Comparison of ENCODE assay signal across 27 cellular contexts in the genomic region with DNA sequence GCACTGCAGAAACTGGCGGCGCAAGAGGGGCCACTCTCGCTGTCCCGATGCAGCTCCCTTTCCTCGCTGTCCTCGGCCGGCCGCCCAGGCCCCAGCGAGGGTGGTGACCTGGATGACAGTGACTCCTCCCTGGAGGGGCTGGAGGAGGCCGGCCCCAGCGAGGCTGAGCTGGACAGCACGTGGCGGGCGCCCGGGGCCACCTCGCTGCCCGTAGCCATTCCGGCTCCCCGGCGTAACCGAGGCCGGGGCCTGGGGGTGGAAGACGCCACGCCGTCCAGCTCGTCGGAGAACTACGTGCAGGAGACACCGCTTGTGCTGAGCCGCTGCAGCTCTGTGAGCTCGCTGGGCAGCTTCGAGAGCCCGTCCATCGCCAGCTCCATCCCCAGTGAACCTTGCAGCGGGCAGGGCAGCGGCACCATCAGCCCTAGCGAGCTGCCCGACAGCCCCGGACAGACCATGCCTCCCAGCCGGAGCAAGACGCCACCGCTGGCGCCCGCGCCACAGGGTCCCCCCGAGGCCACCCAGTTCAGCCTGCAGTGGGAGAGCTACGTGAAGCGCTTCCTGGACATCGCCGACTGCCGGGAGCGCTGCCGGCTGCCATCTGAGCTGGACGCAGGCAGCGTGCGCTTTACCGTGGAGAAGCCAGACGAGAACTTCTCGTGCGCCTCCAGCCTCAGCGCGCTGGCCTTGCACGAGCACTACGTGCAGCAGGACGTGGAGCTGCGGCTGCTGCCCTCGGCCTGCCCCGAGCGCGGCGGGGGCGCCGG. TPM values are rescaled to one million over a fixed set of nuclear protein-coding genes. Genes with fewer than 3 reads are reported as not detected.
DNase-seq lines count a peak whose midpoint lies in the region; ATAC-seq, FAIRE-seq and TF ChIP-seq lines count a peak whose summit lies in the region.
"Had no signal": no experiment of that assay in that cellular context is flagged by ENCODE, and none has a peak within 500 bp of the region (broad histone marks: within the 10 kb centered on the region; RNA-seq: fewer than 3 reads in every experiment).

No MANE protein-coding gene starts in this region.

- H3K9me3 ChIP-seq in HCT116 (ENCODE audit: control insufficient read depth in 1 of 2, insufficient read depth in 1 of 2, low read depth in 1 of 2, low read length in 2 of 2) = no peaks in the 10 kb centered on the region
- peaks cover 0 to 7% of the 10 kb centered on the region in 2 experiments; a peak in 1 of 4 replicates for H3K9me3 ChIP-seq in H1 (ENCODE audit: insufficient read depth in 2 of 2, low read depth in 1 of 2, low read length in 1 of 2)
- H3K9me3 ChIP-seq in neuronal stem cell (replicated peaks in 1 of 2; ENCODE audit: control insufficient read depth in 2 of 2, insufficient read depth in 1 of 2, low read depth in 1 of 2, low read length in 2 of 2) = peaks cover 0 to 11% of the 10 kb centered on the region in 2 donors
- H3K9me3 ChIP-seq: stomach, upper lobe of left lung had no signal

- FAIRE-seq in H1 (lab: Jason Lieb, UNC) = no peak

- no TSS peak for BruUV-seq in HCT116 (replicated peaks; lab: Mats Ljungman, UMichigan)

- intact Hi-C loops in HCT116 (cut with micrococcal nuclease) = no loop called here

- TF ChIP-seq RAD21 in HCT116 (IDR thresholded peaks at IDR 0.05; ENCODE audit: low read depth) = no peak
- no peak for TF ChIP-seq RAD21 in H1 (IDR thresholded peaks at IDR 0.05 in 1 of 2, conservative IDR thresholded peaks at IDR 0.05 in 1 of 2; ENCODE audit: low read depth in 2 of 2, low read length in 2 of 2)

- H3K27me3 ChIP-seq in HCT116 (ENCODE audit: insufficient read depth, low read length) = no peaks in the 10 kb centered on the region
- H3K27me3 ChIP-seq in H1 (replicated peaks in 1 of 4; ENCODE audit: control insufficient read depth in 3 of 4, extremely low read depth in 1 of 4, insufficient read depth in 3 of 4, low read length in 3 of 4) = peaks cover 60 to 77% (median 76%) of the 10 kb centered on the region in 4 experiments
- H3K27me3 ChIP-seq in neuronal stem cell (ENCODE audit: control insufficient read depth in 3 of 3, insufficient read depth in 3 of 3, low read depth in 1 of 3, low read length in 3 of 3) = peaks cover 0 to 63% (median 50%) of the 10 kb centered on the region in 3 experiments

- H2BK5ac ChIP-seq in H1 (ENCODE audit: low read depth, low read length) (no peak overlapping the region), neuronal stem cell (ENCODE audit: low read length) (no peak overlapping the region)

- no peak overlapping the region for H3K18ac ChIP-seq in H1 (ENCODE audit: extremely low read depth, low read length)
- H3K18ac ChIP-seq in neuronal stem cell (ENCODE audit: low read length) = peak overlapping the region; percentile 94

- H3K79me2 ChIP-seq in HCT116 (ENCODE audit: insufficient read depth, low read length) (peaks cover 11% of the 10 kb centered on the region; the same call in 1 of the 2 replicates), H1 (ENCODE audit: control insufficient read depth in 1 of 2, insufficient read depth in 2 of 2, low read length in 2 of 2) (no peaks in the 10 kb centered on the region)

- no peak overlapping the region for H4K91ac ChIP-seq in H1 (replicated peaks; ENCODE audit: insufficient read length, low read length)
- no peak overlapping the region for H4K91ac ChIP-seq in neuronal stem cell (ENCODE audit: low read depth, low read length, poor library complexity)

- H3K4me2 ChIP-seq in HCT116 (ENCODE audit: low read length) (no peak overlapping the region), H1 (ENCODE audit: insufficient read depth in 1 of 2, low read depth in 2 of 2, low read length in 2 of 2) (peak overlapping the region; percentile 64 to 86), neuronal stem cell (ENCODE audit: insufficient read depth, low read length, poor library complexity, severe bottlenecking) (peak overlapping the region; percentile 40)
- H3K4me2 ChIP-seq: PC-9 had no signal

- H2BK12ac ChIP-seq in H1 (ENCODE audit: low read depth, low read length) (peak overlapping the region; percentile 39; the same call in 1 of the 2 replicates), neuronal stem cell (ENCODE audit: low read length) (no peak overlapping the region)

- CTCF ChIA-PET in HCT116 (lab: Charles Lee) = interaction anchor here (2.2 kb wide), 1 partner anchor 11 kb away, joined by 9 read pairs; no protein-coding TSS in a partner anchor
- CTCF ChIA-PET in H1 (lab: Charles Lee; ENCODE audit: partially characterized antibody) = interaction anchor here (0.6 to 5.5 kb wide), 16 partner anchors 7 to 392 kb away, joined by 3 to 53 read pairs (median 4); partner anchors contain the start of gene REEP6

- TF ChIP-seq CTCF in HCT116 (IDR thresholded peaks at IDR 0.05 in 2 of 3, conservative IDR thresholded peaks at IDR 0.05 in 1 of 3; ENCODE audit: borderline replicate concordance in 1 of 3, insufficient read depth in 1 of 3, low read depth in 2 of 3, low read length in 2 of 3) (no peak), H1 (IDR thresholded peaks at IDR 0.05; ENCODE audit: control extremely low read depth in 1 of 3, insufficient read depth in 1 of 3, low read depth in 1 of 3, low read length in 3 of 3) (no peak)

- peak overlapping the region; percentile 18; the same call in 1 of the 2 replicates for H3K27ac ChIP-seq in HCT116 (ENCODE audit: low read depth, low read length)
- H3K27ac ChIP-seq in H1 (ENCODE audit: low read depth, low read length) = no peak overlapping the region
- no peak overlapping the region for H3K27ac ChIP-seq in neuronal stem cell (replicated peaks; ENCODE audit: low read length)
- H3K27ac ChIP-seq: 22Rv1, HL-60, parathyroid adenoma, PC-9, skin epidermis, stomach, upper lobe of left lung had no signal

- H3K4me3 ChIP-seq in HCT116 (replicated peaks in 1 of 2; ENCODE audit: low read depth in 1 of 2, low read length in 2 of 2) (no peak overlapping the region), H1 (ENCODE audit: extremely low read depth in 1 of 4, insufficient read depth in 2 of 4, low read depth in 3 of 4, low read length in 4 of 4) (peak overlapping the region in 3 of 4 experiments; percentile 11 to 51 (median 23); a peak in 6 of 8 replicates), neuronal stem cell (ENCODE audit: low read length in 2 of 2) (peak overlapping the region in 1 of 2 donors; percentile 20)
- H3K4me3 ChIP-seq: PC-9 had no signal

- H4K8ac ChIP-seq in H1 (ENCODE audit: extremely low read depth, insufficient read depth, low read length) (no peak overlapping the region; the same call in 1 of the 2 replicates), neuronal stem cell (ENCODE audit: low read depth, low read length) (peak overlapping the region; percentile 43)

- TF ChIP-seq EP300 in H1 (IDR thresholded peaks at IDR 0.05; ENCODE audit: borderline replicate concordance in 1 of 2, low read depth in 2 of 2, low read length in 2 of 2) = no peak

- no peak overlapping the region for H2BK120ac ChIP-seq in H1 (replicated peaks; ENCODE audit: low read depth, low read length)
- no peak overlapping the region for H2BK120ac ChIP-seq in neuronal stem cell (ENCODE audit: low read depth, low read length)

- WGBS in H1 (ENCODE audit: extremely low coverage in 1 of 2, insufficient coverage in 1 of 2, insufficient read length in 1 of 2, insufficient replicate concordance in 2 of 2, low coverage in 1 of 2, low lambda C conversion rate in 2 of 2, missing lambda C conversion rate in 1 of 2), 2 experiments = 26% methylated on average over 59 of the region's 73 CpGs; no CpG with 5 or more reads in 1 of the 2 experiments
- WGBS in neuronal stem cell (ENCODE audit: extremely low coverage in 2 of 2, insufficient read length in 2 of 2, insufficient replicate concordance in 1 of 2), 2 donors = no CpG with 5 or more reads among the region's 73 CpGs

- H3K79me1 ChIP-seq in H1 (ENCODE audit: low read depth, low read length) = no peaks in the 10 kb centered on the region
- H3K79me1 ChIP-seq in neuronal stem cell (ENCODE audit: low read depth, low read length) = peaks cover 23% of the 10 kb centered on the region

- H3K9ac ChIP-seq in HCT116 (ENCODE audit: low read length) = no peak overlapping the region
- H3K9ac ChIP-seq in H1 (replicated peaks in 1 of 4; ENCODE audit: extremely low read depth in 1 of 4, low read depth in 3 of 4, low read length in 3 of 4) = no peak overlapping the region
- H3K9ac ChIP-seq in neuronal stem cell (ENCODE audit: low read depth, low read length, poor library complexity) = peak overlapping the region; percentile 78
- H3K9ac ChIP-seq: parathyroid adenoma had no signal

- DNase-seq in activated CD4-positive, CD25-positive, alpha-beta regulatory T cell treated with anti-CD3 and anti-CD28 coated beads, Interleukin-2, amount 50 U/mL, for 72 hours = peak; percentile 31
- DNase-seq in HCT116 (ENCODE audit: low read depth, low spot score) = no peak
- peak in 1 of 2 experiments; percentile 63 for DNase-seq in H1 (ENCODE audit: low read depth in 1 of 2, low spot score in 2 of 2)
- DNase-seq in neuronal stem cell (ENCODE audit: low spot score) = no peak
- DNase-seq in HCEC 1CT = no peak
- DNase-seq: activated CD4-positive, alpha-beta T cell treated with anti-CD3 and anti-CD28 coated beads, Interleukin-2, amount 50 U/mL, for 4 hours; activated gamma-delta T cell treated with Interleukin-2 at 50 U/mL for 16 hours; AML-193; DMS79 treated with DMSO at 0.1 percent for 48 hours; foreskin melanocyte; kidney glomerular epithelial cell; MM.1S; naive B cell; NCI-H1436 treated with DMSO at 0.1 percent for 48 hours; NCI-H2171; NCI-H526 treated with DMSO at 0.1 percent for 48 hours; PC-9; stimulated activated CD4-positive, alpha-beta T cell treated with anti-CD3 and anti-CD28 coated beads, Interleukin-4, amount 100 ng/mL, for 24 hours; stomach had no signal

- RAD21 ChIA-PET in HCT116 (lab: Charles Lee; ENCODE audit: low non-redundant PET in 1 of 2, low total read pairs in 2 of 2, uncharacterized antibody in 2 of 2, unreplicated experiment in 2 of 2) = no interaction called here

- ATAC-seq in activated CD4-positive, CD25-positive, alpha-beta regulatory T cell treated with anti-CD3 and anti-CD28 coated beads, Interleukin-2, amount 50 U/mL, for 24 hours = no peak
- ATAC-seq in HCT116 (no peak), GM19328 (IDR thresholded peaks at IDR 0.05; ENCODE audit: unreplicated experiment) (no peak), HG03354 (IDR thresholded peaks at IDR 0.05; ENCODE audit: poor library complexity, severe bottlenecking, unreplicated experiment) (no peak)

- H4K20me1 ChIP-seq in HCT116 (ENCODE audit: insufficient read depth) (no peaks in the 10 kb centered on the region), H1 (replicated peaks in 1 of 2; ENCODE audit: control insufficient read depth in 1 of 2, insufficient read depth in 2 of 2, low read length in 2 of 2) (peaks cover 14 to 36% of the 10 kb centered on the region in 2 experiments)

- peaks cover 13 to 31% of the 10 kb centered on the region in 2 experiments for H3K4me1 ChIP-seq in HCT116 (ENCODE audit: control insufficient read depth in 1 of 2, insufficient read depth in 2 of 2, low read length in 2 of 2)
- H3K4me1 ChIP-seq in H1 (replicated peaks in 1 of 4; ENCODE audit: control insufficient read depth in 3 of 4, insufficient read depth in 4 of 4, low read length in 3 of 4) = peaks cover 0 to 50% (median 26%) of the 10 kb centered on the region in 4 experiments; a peak in 5 of 7 replicates
- peaks cover 0 to 22% of the 10 kb centered on the region in 2 donors for H3K4me1 ChIP-seq in neuronal stem cell (ENCODE audit: control insufficient read depth in 2 of 2, insufficient read depth in 1 of 2, low read depth in 1 of 2, low read length in 2 of 2)

- no peaks in the 10 kb centered on the region for H3K9me2 ChIP-seq in HCT116 (ENCODE audit: insufficient read depth)

- H2AFZ ChIP-seq in HCT116 (ENCODE audit: low read depth, low read length, poor library complexity, severe bottlenecking) = no peak overlapping the region
- no peak overlapping the region for H2AFZ ChIP-seq in H1 (ENCODE audit: low read length)
- H2AFZ ChIP-seq in neuronal stem cell (ENCODE audit: low read length) = no peak overlapping the region
- H2AFZ ChIP-seq: parathyroid adenoma, PC-9 had no signal

- H2BK15ac ChIP-seq in H1 (ENCODE audit: low read length) (no peak overlapping the region), neuronal stem cell (ENCODE audit: low read length) (peak overlapping the region; percentile 75)

- H2AK5ac ChIP-seq in H1 (ENCODE audit: low read depth, low read length) (no peak overlapping the region; the same call in 1 of the 2 replicates), neuronal stem cell (ENCODE audit: low read depth, low read length) (peak overlapping the region; percentile 81)

- no peak overlapping the region for H4K5ac ChIP-seq in H1 (ENCODE audit: insufficient read length, low read depth, low read length)

- H2BK20ac ChIP-seq in H1 (ENCODE audit: low read length) = no peak overlapping the region

- H3K36me3 ChIP-seq in HCT116 (ENCODE audit: control insufficient read depth in 1 of 2, insufficient read depth in 2 of 2, low read length in 2 of 2) = no peaks in the 10 kb centered on the region; a peak in 1 of 4 replicates
- peaks cover 0 to 41% (median 0%) of the 10 kb centered on the region in 4 experiments; a peak in 2 of 8 replicates for H3K36me3 ChIP-seq in H1 (ENCODE audit: control insufficient read depth in 2 of 4, insufficient read depth in 4 of 4, low read length in 3 of 4)
- peaks cover 4 to 61% of the 10 kb centered on the region in 2 donors for H3K36me3 ChIP-seq in neuronal stem cell (replicated peaks in 1 of 2; ENCODE audit: control insufficient read depth in 2 of 2, insufficient read depth in 2 of 2, low read length in 2 of 2)
- H3K36me3 ChIP-seq: stomach, upper lobe of left lung had no signal

- H3K56ac ChIP-seq in H1 (replicated peaks; ENCODE audit: insufficient read length, low read depth, low read length) = no peak overlapping the region

- TF ChIP-seq POLR2A in HCT116 (IDR thresholded peaks at IDR 0.05; ENCODE audit: borderline replicate concordance, extremely low read depth, insufficient read depth, insufficient read length) (no peak), H1 (IDR thresholded peaks at IDR 0.05; ENCODE audit: control extremely low read depth in 1 of 2, low read depth in 2 of 2, low read length in 2 of 2) (no peak)

- H3K23me2 ChIP-seq in H1 (ENCODE audit: low read depth, low read length) = peaks cover 13% of the 10 kb centered on the region; the same call in 1 of the 2 replicates

- POLR2A ChIA-PET in HCT116 (lab: Charles Lee) = interaction anchor here (2.1 kb wide), 1 partner anchor 11 kb away, joined by 6 read pairs; no protein-coding TSS in a partner anchor
- POLR2A ChIA-PET in H1 (lab: Charles Lee; ENCODE audit: partially characterized antibody) = interaction anchor here (0.6 to 5.5 kb wide), 18 partner anchors 9 to 396 kb away, joined by 3 to 72 read pairs (median 4); partner anchors contain the start of genes APC2, CIRBP and REEP6

- no peak overlapping the region for H3K4ac ChIP-seq in H1 (replicated peaks; ENCODE audit: insufficient read length, low read depth, low read length)
- peak overlapping the region; percentile 66 for H3K4ac ChIP-seq in neuronal stem cell (ENCODE audit: low read length)

- no peak overlapping the region for H3K14ac ChIP-seq in H1 (ENCODE audit: insufficient read length)
- peak overlapping the region; percentile 89 for H3K14ac ChIP-seq in neuronal stem cell (ENCODE audit: low read length)

- H3K23ac ChIP-seq in H1 (ENCODE audit: insufficient read length) = no peak overlapping the region
- peak overlapping the region; percentile 93 for H3K23ac ChIP-seq in neuronal stem cell (ENCODE audit: low read depth, low read length, poor library complexity)

RNA-seq across cellular contexts. Expression of gene C19orf25, which starts 12.4 kb away (rescaled TPM):
- total RNA-seq in HCT116 (2021; ENCODE audit: unreplicated experiment) = 48.8 TPM
- polyA plus RNA-seq in HCT116 (2012) = 25.7 and 32.1 TPM in 2 replicates
- 41.3 and 41.4 TPM in 2 replicates for total RNA-seq in H1 (2021; fragmentation: NEBNext Ultra II Directional; extraction: Animal tissue kit (Norgen Biotek cat#: 25700))
- 67.4 and 92.2 TPM in 2 replicates for polyA plus RNA-seq in H1 (2011; rRNA removed)
- 63.6 TPM for polyA plus RNA-seq in H1 (2011; cell fraction: cytosol; rRNA removed)
- 64.5 TPM for polyA plus RNA-seq in H1 (2011; cell fraction: nucleus; rRNA removed)
- 25.3 to 39.5 TPM (median 37.9 TPM) in 4 replicates for polyA plus RNA-seq in H1 (2012, experiment 1 of 2)
- polyA plus RNA-seq in H1 (2012, experiment 2 of 2) = 36.7 TPM
- 39.5 TPM for polyA plus RNA-seq in H1 (2013, experiment 1 of 2)
- 40.6 TPM for polyA plus RNA-seq in H1 (2013, experiment 2 of 2)
- 12.2 and 15.1 TPM in 2 replicates for polyA minus RNA-seq in H1 (2011; rRNA and poly(A)+ RNA removed)
- polyA minus RNA-seq in H1 (2011; cell fraction: cytosol; rRNA and poly(A)+ RNA removed) = 22.1 TPM
- polyA minus RNA-seq in H1 (2011; cell fraction: nucleus; rRNA and poly(A)+ RNA removed) = 35.7 TPM
- polyA plus RNA-seq in neuronal stem cell (2013, experiment 1 of 2) = 22.9 TPM
- polyA plus RNA-seq in neuronal stem cell (2013, experiment 2 of 2) = 21.4 TPM

RNA-seq across cellular contexts. Expression of gene APC2, which starts 16.7 kb away (rescaled TPM):
- 1.6 TPM for total RNA-seq in HCT116 (2021; ENCODE audit: unreplicated experiment)
- polyA plus RNA-seq in HCT116 (2012) = 0.62 and 0.66 TPM in 2 replicates
- 3.7 and 4.1 TPM in 2 replicates for total RNA-seq in H1 (2021; fragmentation: NEBNext Ultra II Directional; extraction: Animal tissue kit (Norgen Biotek cat#: 25700))
- 1.3 and 3.3 TPM in 2 replicates for polyA plus RNA-seq in H1 (2011; rRNA removed)
- 3.6 TPM for polyA plus RNA-seq in H1 (2011; cell fraction: cytosol; rRNA removed)
- 12.1 TPM for polyA plus RNA-seq in H1 (2011; cell fraction: nucleus; rRNA removed)
- 1.2 to 2.5 TPM (median 1.6 TPM) in 4 replicates for polyA plus RNA-seq in H1 (2012, experiment 1 of 2)
- 0.91 TPM for polyA plus RNA-seq in H1 (2012, experiment 2 of 2)
- polyA plus RNA-seq in H1 (2013, experiment 1 of 2) = 0.39 TPM
- 0.31 TPM for polyA plus RNA-seq in H1 (2013, experiment 2 of 2)
- 3.3 and 4.3 TPM in 2 replicates for polyA minus RNA-seq in H1 (2011; rRNA and poly(A)+ RNA removed)
- 7.2 TPM for polyA minus RNA-seq in H1 (2011; cell fraction: cytosol; rRNA and poly(A)+ RNA removed)
- polyA minus RNA-seq in H1 (2011; cell fraction: nucleus; rRNA and poly(A)+ RNA removed) = 16.9 TPM
- 3.4 TPM for polyA plus RNA-seq in neuronal stem cell (2013, experiment 1 of 2)
- 3.9 TPM for polyA plus RNA-seq in neuronal stem cell (2013, experiment 2 of 2)

RNA-seq across cellular contexts. Expression of gene PCSK4, which starts 23.5 kb away (rescaled TPM):
- total RNA-seq in HCT116 (2021; ENCODE audit: unreplicated experiment) = 11.1 TPM
- polyA plus RNA-seq in HCT116 (2012) = 8.2 and 9.8 TPM in 2 replicates
- 9.7 and 9.8 TPM in 2 replicates for total RNA-seq in H1 (2021; fragmentation: NEBNext Ultra II Directional; extraction: Animal tissue kit (Norgen Biotek cat#: 25700))
- 10.7 and 18.3 TPM in 2 replicates for polyA plus RNA-seq in H1 (2011; rRNA removed)
- polyA plus RNA-seq in H1 (2011; cell fraction: cytosol; rRNA removed) = 13.4 TPM
- 104 TPM for polyA plus RNA-seq in H1 (2011; cell fraction: nucleus; rRNA removed)
- 7.7 to 16.1 TPM (median 11.6 TPM) in 4 replicates for polyA plus RNA-seq in H1 (2012, experiment 1 of 2)
- 5.0 TPM for polyA plus RNA-seq in H1 (2012, experiment 2 of 2)
- 8.5 TPM for polyA plus RNA-seq in H1 (2013, experiment 1 of 2)
- polyA plus RNA-seq in H1 (2013, experiment 2 of 2) = 5.6 TPM
- 1.6 and 1.9 TPM in 2 replicates for polyA minus RNA-seq in H1 (2011; rRNA and poly(A)+ RNA removed)
- 8.1 TPM for polyA minus RNA-seq in H1 (2011; cell fraction: cytosol; rRNA and poly(A)+ RNA removed)
- 14.3 TPM for polyA minus RNA-seq in H1 (2011; cell fraction: nucleus; rRNA and poly(A)+ RNA removed)
- 8.3 TPM for polyA plus RNA-seq in neuronal stem cell (2013, experiment 1 of 2)
- 7.9 TPM for polyA plus RNA-seq in neuronal stem cell (2013, experiment 2 of 2)

RNA-seq across cellular contexts. Expression of gene REEP6, which starts 24.3 kb away (rescaled TPM):
- 53.9 TPM for total RNA-seq in HCT116 (2021; ENCODE audit: unreplicated experiment)
- 63.6 and 65.9 TPM in 2 replicates for polyA plus RNA-seq in HCT116 (2012)
- total RNA-seq in H1 (2021; fragmentation: NEBNext Ultra II Directional; extraction: Animal tissue kit (Norgen Biotek cat#: 25700)) = 12.6 and 13.4 TPM in 2 replicates
- polyA plus RNA-seq in H1 (2011; rRNA removed) = 20.7 and 31.4 TPM in 2 replicates
- polyA plus RNA-seq in H1 (2011; cell fraction: cytosol; rRNA removed) = 12.6 TPM
- polyA plus RNA-seq in H1 (2011; cell fraction: nucleus; rRNA removed) = 14.4 TPM
- 8.7 to 19.5 TPM (median 15.4 TPM) in 4 replicates for polyA plus RNA-seq in H1 (2012, experiment 1 of 2)
- 12.8 TPM for polyA plus RNA-seq in H1 (2012, experiment 2 of 2)
- 17.9 TPM for polyA plus RNA-seq in H1 (2013, experiment 1 of 2)
- 25.1 TPM for polyA plus RNA-seq in H1 (2013, experiment 2 of 2)
- polyA minus RNA-seq in H1 (2011; rRNA and poly(A)+ RNA removed) = 4.2 and 5.5 TPM in 2 replicates
- 13.8 TPM for polyA minus RNA-seq in H1 (2011; cell fraction: cytosol; rRNA and poly(A)+ RNA removed)
- 6.6 TPM for polyA minus RNA-seq in H1 (2011; cell fraction: nucleus; rRNA and poly(A)+ RNA removed)
- polyA plus RNA-seq in neuronal stem cell (2013, experiment 1 of 2) = 18.0 TPM
- 17.5 TPM for polyA plus RNA-seq in neuronal stem cell (2013, experiment 2 of 2)

RNA-seq across cellular contexts. Expression of gene RPS15, which starts 28.4 kb away (rescaled TPM):
- 1,862 TPM for total RNA-seq in HCT116 (2021; ENCODE audit: unreplicated experiment)
- polyA plus RNA-seq in HCT116 (2012) = 2,807 and 2,860 TPM in 2 replicates
- total RNA-seq in H1 (2021; fragmentation: NEBNext Ultra II Directional; extraction: Animal tissue kit (Norgen Biotek cat#: 25700)) = 1,562 and 1,589 TPM in 2 replicates
- 3,890 and 4,770 TPM in 2 replicates for polyA plus RNA-seq in H1 (2011; rRNA removed)
- 4,361 TPM for polyA plus RNA-seq in H1 (2011; cell fraction: cytosol; rRNA removed)
- polyA plus RNA-seq in H1 (2011; cell fraction: nucleus; rRNA removed) = 2,705 TPM
- polyA plus RNA-seq in H1 (2012, experiment 1 of 2) = 2,291 to 3,052 TPM (median 2,740 TPM) in 4 replicates
- polyA plus RNA-seq in H1 (2012, experiment 2 of 2) = 8,937 TPM
- 2,700 TPM for polyA plus RNA-seq in H1 (2013, experiment 1 of 2)
- 2,703 TPM for polyA plus RNA-seq in H1 (2013, experiment 2 of 2)
- 313 and 344 TPM in 2 replicates for polyA minus RNA-seq in H1 (2011; rRNA and poly(A)+ RNA removed)
- polyA minus RNA-seq in H1 (2011; cell fraction: cytosol; rRNA and poly(A)+ RNA removed) = 991 TPM
- polyA minus RNA-seq in H1 (2011; cell fraction: nucleus; rRNA and poly(A)+ RNA removed) = 590 TPM
- polyA plus RNA-seq in neuronal stem cell (2013, experiment 1 of 2) = 3,965 TPM
- 3,732 TPM for polyA plus RNA-seq in neuronal stem cell (2013, experiment 2 of 2)

Comparison
In these comparisons a context has a peak if more than half of its experiments do, and no peak if none do; other contexts are left out.
1. H3K4me3 ChIP-seq: peak in H1 (3 of 4); none in HCT116 (0 of 2).